ENCODE assay signal across 8 cellular contexts in genomic region chr4:145909331-145909730, GRCh38. TPM values are rescaled to one million over a fixed set of nuclear protein-coding genes. Genes with fewer than 3 reads are reported as not detected.
A peak's percentile ranks its signal among the peaks of the same experiment; 100 is the strongest.
DNase-seq lines count a peak whose midpoint lies in the region; ATAC-seq and TF ChIP-seq lines count a peak whose summit lies in the region.

No MANE protein-coding gene starts in this region.

- TF ChIP-seq CTCF in mesothelial cell of epicardium (IDR thresholded peaks at IDR 0.05; ENCODE audit: unreplicated experiment): no peak

- H3K27me3 ChIP-seq in HUES64 (ENCODE audit: insufficient read depth, low read length): no peaks in the 10 kb centered on the region

- H3K36me3 ChIP-seq in HUES64 (ENCODE audit: insufficient read depth, low read length): no peaks in the 10 kb centered on the region

- H3K4me3 Mint-ChIP-seq in mesothelial cell of epicardium: no peak overlapping the region

- H3K27ac ChIP-seq in HUES64 (ENCODE audit: low read depth, low read length): peak overlapping the region; percentile 2; the same call in 1 of the 2 replicates

- no peaks in the 10 kb centered on the region for H3K27me3 Mint-ChIP-seq in mesothelial cell of epicardium (ENCODE audit: low read depth)

- H3K9me3 ChIP-seq in HUES64 (ENCODE audit: insufficient read depth, low read depth, low read length): no peaks in the 10 kb centered on the region

- H3K4me1 ChIP-seq in HUES64 (ENCODE audit: insufficient read depth, low read length): peaks cover 53% of the 10 kb centered on the region

- H3K4me1 Mint-ChIP-seq in mesothelial cell of epicardium: peaks cover 55% of the 10 kb centered on the region

- ATAC-seq in HG03565 (IDR thresholded peaks at IDR 0.05; ENCODE audit: unreplicated experiment): no peak
- ATAC-seq in HG03159 (IDR thresholded peaks at IDR 0.05; ENCODE audit: unreplicated experiment): no peak
- ATAC-seq in GM19328 (IDR thresholded peaks at IDR 0.05; ENCODE audit: unreplicated experiment): no peak

- H3K27ac Mint-ChIP-seq in mesothelial cell of epicardium: peak overlapping the region; percentile 23

- H3K4me3 ChIP-seq in HUES64 (ENCODE audit: low read length): no peak overlapping the region

- DNase-seq in CD1c-positive myeloid dendritic cell (ENCODE audit: extremely low spot score): peak; percentile 15
- DNase-seq in ecto neural progenitor cell (ENCODE audit: low spot score): peak; percentile 66
- no peak for DNase-seq in mesothelial cell of epicardium (ENCODE audit: low spot score in 2 of 2, unreplicated experiment in 2 of 2)
- DNase-seq in activated CD4-positive, alpha-beta T cell treated with anti-CD3 and anti-CD28 coated beads for 4 hours: no peak

- H3K36me3 Mint-ChIP-seq in mesothelial cell of epicardium: peaks cover 9% of the 10 kb centered on the region

- 69% methylated on average over 6 of the region's 6 CpGs for WGBS in HUES64

- no peaks in the 10 kb centered on the region for H3K9me3 Mint-ChIP-seq in mesothelial cell of epicardium

- H3K9ac ChIP-seq in HUES64 (ENCODE audit: low read depth, low read length): no peak overlapping the region

RNA-seq across cellular contexts. Expression of gene ZNF827, which starts 29.3 kb away (rescaled TPM):
- 13.1 TPM for polyA plus RNA-seq in HUES64 (2013, experiment 1 of 2)
- 12.6 TPM for polyA plus RNA-seq in HUES64 (2013, experiment 2 of 2)
- 97.8 to 116 TPM (median 100 TPM) in 3 replicates for total RNA-seq in mesothelial cell of epicardium

Comparison
In these comparisons a context has a peak if more than half of its experiments do, and no peak if none do; other contexts are left out.
1. DNase-seq: peak in CD1c-positive myeloid dendritic cell (single experiment) and ecto neural progenitor cell (single experiment); none in mesothelial cell of epicardium (0 of 2) and activated CD4-positive, alpha-beta T cell treated with anti-CD3 and anti-CD28 coated beads for 4 hours (0 of 2).